In the genomic region with DNA sequence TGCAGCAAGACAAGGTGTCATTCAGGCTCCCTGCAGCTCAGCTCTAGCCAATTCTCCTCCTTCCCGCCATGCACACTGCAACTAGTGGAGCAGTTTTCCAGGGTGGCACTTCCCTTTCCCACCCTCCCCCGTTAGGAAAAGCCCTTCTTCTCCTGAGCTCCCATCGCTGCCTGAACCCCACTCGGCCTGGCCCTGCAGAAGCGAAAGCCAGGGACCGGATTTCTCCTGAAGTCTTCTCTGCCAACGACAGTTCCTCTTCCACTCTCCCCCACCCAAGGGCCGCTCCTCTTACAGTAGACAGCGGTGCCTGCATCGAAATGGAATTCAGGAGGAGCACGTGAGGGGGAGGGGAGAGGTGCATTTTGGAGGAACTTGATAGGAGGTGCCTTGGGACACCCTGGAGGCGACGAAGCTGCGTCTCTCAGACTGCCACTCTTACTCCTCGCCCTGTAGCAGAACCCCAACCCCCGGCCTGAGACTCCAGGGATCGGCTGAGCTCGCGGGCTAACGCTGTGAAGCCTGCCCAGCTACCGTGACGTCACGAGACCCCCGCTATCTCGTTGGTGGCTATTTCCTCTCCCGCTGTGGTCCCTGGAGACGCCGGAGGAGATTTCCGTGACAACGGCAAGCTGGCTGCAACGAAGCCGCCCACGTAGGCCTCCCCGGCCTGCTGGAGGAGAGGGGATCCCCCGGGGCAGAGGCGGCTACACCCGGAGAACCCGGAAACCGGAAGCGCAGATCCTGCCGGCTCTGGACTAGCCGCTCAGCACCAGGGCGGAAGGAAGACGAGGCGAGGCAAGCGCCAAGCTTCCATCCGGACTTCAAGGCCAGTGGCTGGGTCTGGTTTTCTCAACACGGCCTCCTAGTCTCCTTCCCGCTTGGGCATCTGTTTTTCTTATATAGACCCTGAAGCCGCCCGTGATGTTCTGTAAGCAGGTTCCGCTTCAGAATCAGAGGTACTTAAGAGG, we compare ENCODE assay signal across 1 cellular context.
A peak's percentile ranks its signal among the peaks of the same experiment; 100 is the strongest.
TF ChIP-seq lines count a peak whose summit lies in the region.

No MANE protein-coding gene starts in this region.

TF ChIP-seq in GM12878, 131 proteins besides CTCF, POLR2A, EP300 and RAD21 (continued from another document):
- TF ChIP-seq, protein P1, sequence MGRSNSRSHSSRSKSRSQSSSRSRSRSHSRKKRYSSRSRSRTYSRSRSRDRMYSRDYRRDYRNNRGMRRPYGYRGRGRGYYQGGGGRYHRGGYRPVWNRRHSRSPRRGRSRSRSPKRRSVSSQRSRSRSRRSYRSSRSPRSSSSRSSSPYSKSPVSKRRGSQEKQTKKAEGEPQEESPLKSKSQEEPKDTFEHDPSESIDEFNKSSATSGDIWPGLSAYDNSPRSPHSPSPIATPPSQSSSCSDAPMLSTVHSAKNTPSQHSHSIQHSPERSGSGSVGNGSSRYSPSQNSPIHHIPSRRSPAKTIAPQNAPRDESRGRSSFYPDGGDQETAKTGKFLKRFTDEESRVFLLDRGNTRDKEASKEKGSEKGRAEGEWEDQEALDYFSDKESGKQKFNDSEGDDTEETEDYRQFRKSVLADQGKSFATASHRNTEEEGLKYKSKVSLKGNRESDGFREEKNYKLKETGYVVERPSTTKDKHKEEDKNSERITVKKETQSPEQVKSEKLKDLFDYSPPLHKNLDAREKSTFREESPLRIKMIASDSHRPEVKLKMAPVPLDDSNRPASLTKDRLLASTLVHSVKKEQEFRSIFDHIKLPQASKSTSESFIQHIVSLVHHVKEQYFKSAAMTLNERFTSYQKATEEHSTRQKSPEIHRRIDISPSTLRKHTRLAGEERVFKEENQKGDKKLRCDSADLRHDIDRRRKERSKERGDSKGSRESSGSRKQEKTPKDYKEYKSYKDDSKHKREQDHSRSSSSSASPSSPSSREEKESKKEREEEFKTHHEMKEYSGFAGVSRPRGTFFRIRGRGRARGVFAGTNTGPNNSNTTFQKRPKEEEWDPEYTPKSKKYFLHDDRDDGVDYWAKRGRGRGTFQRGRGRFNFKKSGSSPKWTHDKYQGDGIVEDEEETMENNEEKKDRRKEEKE (IDR thresholded peaks at IDR 0.05) = no peak
- TF ChIP-seq IKZF2 (IDR thresholded peaks at IDR 0.05) (peak; percentile 54 to 64; a peak in 2 of 4 replicates), NRF1 (conservative IDR thresholded peaks at IDR 0.05; ENCODE audit: low read depth, low read length) (no peak), HCFC1 (IDR thresholded peaks at IDR 0.05; ENCODE audit: low read length) (no peak), ZSCAN29 (IDR thresholded peaks at IDR 0.05) (no peak), ATF7 (IDR thresholded peaks at IDR 0.05; ENCODE audit: low read depth) (peak; percentile 93)
- TF ChIP-seq, protein P2, sequence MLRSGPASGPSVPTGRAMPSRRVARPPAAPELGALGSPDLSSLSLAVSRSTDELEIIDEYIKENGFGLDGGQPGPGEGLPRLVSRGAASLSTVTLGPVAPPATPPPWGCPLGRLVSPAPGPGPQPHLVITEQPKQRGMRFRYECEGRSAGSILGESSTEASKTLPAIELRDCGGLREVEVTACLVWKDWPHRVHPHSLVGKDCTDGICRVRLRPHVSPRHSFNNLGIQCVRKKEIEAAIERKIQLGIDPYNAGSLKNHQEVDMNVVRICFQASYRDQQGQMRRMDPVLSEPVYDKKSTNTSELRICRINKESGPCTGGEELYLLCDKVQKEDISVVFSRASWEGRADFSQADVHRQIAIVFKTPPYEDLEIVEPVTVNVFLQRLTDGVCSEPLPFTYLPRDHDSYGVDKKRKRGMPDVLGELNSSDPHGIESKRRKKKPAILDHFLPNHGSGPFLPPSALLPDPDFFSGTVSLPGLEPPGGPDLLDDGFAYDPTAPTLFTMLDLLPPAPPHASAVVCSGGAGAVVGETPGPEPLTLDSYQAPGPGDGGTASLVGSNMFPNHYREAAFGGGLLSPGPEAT (IDR thresholded peaks at IDR 0.05; ENCODE audit: low read depth) = peak; percentile 68; the same call in 1 of the 2 replicates
- TF ChIP-seq, protein P3, sequence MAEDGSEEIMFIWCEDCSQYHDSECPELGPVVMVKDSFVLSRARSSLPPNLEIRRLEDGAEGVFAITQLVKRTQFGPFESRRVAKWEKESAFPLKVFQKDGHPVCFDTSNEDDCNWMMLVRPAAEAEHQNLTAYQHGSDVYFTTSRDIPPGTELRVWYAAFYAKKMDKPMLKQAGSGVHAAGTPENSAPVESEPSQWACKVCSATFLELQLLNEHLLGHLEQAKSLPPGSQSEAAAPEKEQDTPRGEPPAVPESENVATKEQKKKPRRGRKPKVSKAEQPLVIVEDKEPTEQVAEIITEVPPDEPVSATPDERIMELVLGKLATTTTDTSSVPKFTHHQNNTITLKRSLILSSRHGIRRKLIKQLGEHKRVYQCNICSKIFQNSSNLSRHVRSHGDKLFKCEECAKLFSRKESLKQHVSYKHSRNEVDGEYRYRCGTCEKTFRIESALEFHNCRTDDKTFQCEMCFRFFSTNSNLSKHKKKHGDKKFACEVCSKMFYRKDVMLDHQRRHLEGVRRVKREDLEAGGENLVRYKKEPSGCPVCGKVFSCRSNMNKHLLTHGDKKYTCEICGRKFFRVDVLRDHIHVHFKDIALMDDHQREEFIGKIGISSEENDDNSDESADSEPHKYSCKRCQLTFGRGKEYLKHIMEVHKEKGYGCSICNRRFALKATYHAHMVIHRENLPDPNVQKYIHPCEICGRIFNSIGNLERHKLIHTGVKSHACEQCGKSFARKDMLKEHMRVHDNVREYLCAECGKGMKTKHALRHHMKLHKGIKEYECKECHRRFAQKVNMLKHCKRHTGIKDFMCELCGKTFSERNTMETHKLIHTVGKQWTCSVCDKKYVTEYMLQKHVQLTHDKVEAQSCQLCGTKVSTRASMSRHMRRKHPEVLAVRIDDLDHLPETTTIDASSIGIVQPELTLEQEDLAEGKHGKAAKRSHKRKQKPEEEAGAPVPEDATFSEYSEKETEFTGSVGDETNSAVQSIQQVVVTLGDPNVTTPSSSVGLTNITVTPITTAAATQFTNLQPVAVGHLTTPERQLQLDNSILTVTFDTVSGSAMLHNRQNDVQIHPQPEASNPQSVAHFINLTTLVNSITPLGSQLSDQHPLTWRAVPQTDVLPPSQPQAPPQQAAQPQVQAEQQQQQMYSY (CRISPR knock-in tag; IDR thresholded peaks at IDR 0.05) = no peak
